Comparison of ENCODE assay signal across 8 cellular contexts in the genomic region with DNA sequence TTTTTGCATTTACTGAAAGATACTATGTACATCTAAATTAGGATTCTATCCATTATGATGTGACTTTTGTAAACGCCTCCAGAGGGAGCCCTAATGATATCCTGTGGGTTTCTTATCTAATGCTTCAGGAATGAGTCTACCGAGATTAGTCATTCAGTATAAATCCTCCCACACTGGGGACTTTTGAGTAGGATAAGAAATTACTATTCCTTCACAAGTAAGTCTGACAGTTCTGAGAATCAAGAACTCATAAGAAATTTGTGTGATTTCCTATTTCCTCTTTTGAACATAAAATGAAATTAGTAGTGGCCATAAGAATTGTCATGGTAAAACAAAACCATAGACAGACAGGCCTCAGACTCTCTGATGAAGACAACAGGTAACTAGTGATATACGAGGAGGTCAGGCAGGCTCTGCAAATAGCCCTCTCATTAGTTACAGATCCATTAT. TPM values are rescaled to one million over a fixed set of nuclear protein-coding genes. Genes with fewer than 3 reads are reported as not detected.
A peak's percentile ranks its signal among the peaks of the same experiment; 100 is the strongest.
DNase-seq lines count a peak whose midpoint lies in the region; ATAC-seq and TF ChIP-seq lines count a peak whose summit lies in the region.

No MANE protein-coding gene starts in this region.

- TF ChIP-seq POLR2A in transverse colon (IDR thresholded peaks at IDR 0.05): no peak

- H3K4me1 Mint-ChIP-seq in T-helper 2 cell treated with Interferon-gamma antibody and Interleukin-4, amounts not matched to agents 5 μg/mL and 100 μg/mL, for 36 hours (ENCODE audit: low read depth): no peaks in the 10 kb centered on the region

- H3K4me3 ChIP-seq in hepatocyte (no peak overlapping the region), transverse colon (no peak overlapping the region)

- no peaks in the 10 kb centered on the region for H3K27me3 ChIP-seq in hepatocyte
- no peaks in the 10 kb centered on the region for H3K27me3 ChIP-seq in transverse colon

- H3K4me3 Mint-ChIP-seq in T-helper 2 cell treated with Interferon-gamma antibody and Interleukin-4, amounts not matched to agents 5 μg/mL and 100 μg/mL, for 36 hours: no peak overlapping the region

- DNase-seq in NCI-H82 (lab: John Stamatoyannopoulos, UW) (peak; percentile 56), NCI-H82 treated with DMSO at 0.1 percent for 48 hours (lab: John Stamatoyannopoulos, UW; ENCODE audit: unreplicated experiment) (no peak), hepatocyte (ENCODE audit: low spot score) (peak; percentile 82), transverse colon (no peak)
- DNase-seq in T-helper 2 cell treated with Interferon-gamma antibody and Interleukin-4, amounts not matched to agents 5 μg/mL and 100 μg/mL, for 36 hours (ENCODE audit: low spot score): no peak

- intact Hi-C loops in transverse colon (cut with DNase I; ENCODE audit: low total_unique reads): no loop called here

- H3K4me2 ChIP-seq in hepatocyte: no peak overlapping the region

- no peaks in the 10 kb centered on the region for H3K36me3 Mint-ChIP-seq in T-helper 2 cell treated with Interferon-gamma antibody and Interleukin-4, amounts not matched to agents 5 μg/mL and 100 μg/mL, for 36 hours (ENCODE audit: low read depth)

- H3K27ac Mint-ChIP-seq in T-helper 2 cell treated with Interferon-gamma antibody and Interleukin-4, amounts not matched to agents 5 μg/mL and 100 μg/mL, for 36 hours: no peak overlapping the region

- TF ChIP-seq EP300 in transverse colon (IDR thresholded peaks at IDR 0.05; ENCODE audit: low read depth): no peak

- 7% methylated on average over 3 of the region's 3 CpGs for WGBS in hepatocyte (ENCODE audit: low lambda C conversion rate, missing lambda C conversion rate)
- 0 to 9% methylated on average over 3 of the region's 3 CpGs for WGBS in transverse colon (ENCODE audit: low coverage in 1 of 2), 2 donors

- H2AFZ ChIP-seq in hepatocyte: no peak overlapping the region

- H3K27ac ChIP-seq in hepatocyte (no peak overlapping the region), transverse colon (no peak overlapping the region)

- H3K9me3 Mint-ChIP-seq in T-helper 2 cell treated with Interferon-gamma antibody and Interleukin-4, amounts not matched to agents 5 μg/mL and 100 μg/mL, for 36 hours: peaks cover 4% of the 10 kb centered on the region

- TF ChIP-seq CTCF in hepatocyte (IDR thresholded peaks at IDR 0.05; ENCODE audit: poor library complexity): peak; percentile 57
- peak; percentile 33 to 49 (median 44) for TF ChIP-seq CTCF in transverse colon (IDR thresholded peaks at IDR 0.05)

- ATAC-seq in HG03442 (IDR thresholded peaks at IDR 0.05; ENCODE audit: unreplicated experiment) (peak; percentile 79), SK-N-SH treated with all-trans-retinoic acid at 6 μM for 48 hours (peak; percentile 97), GM19455 (IDR thresholded peaks at IDR 0.05; ENCODE audit: unreplicated experiment) (no peak)

- no peaks in the 10 kb centered on the region for H3K79me2 ChIP-seq in hepatocyte

- H3K4me1 ChIP-seq in hepatocyte (ENCODE audit: insufficient read depth) (no peaks in the 10 kb centered on the region), transverse colon (no peaks in the 10 kb centered on the region)

- H4K20me1 ChIP-seq in hepatocyte (ENCODE audit: insufficient read depth, poor library complexity, severe bottlenecking): no peaks in the 10 kb centered on the region

- no peaks in the 10 kb centered on the region for H3K27me3 Mint-ChIP-seq in T-helper 2 cell treated with Interferon-gamma antibody and Interleukin-4, amounts not matched to agents 5 μg/mL and 100 μg/mL, for 36 hours (ENCODE audit: low read depth)

- in situ Hi-C loops in transverse colon (cut with MboI; ENCODE audit: low pct_ligation_motif_present in 1 of 4, low pct_unique_long_range_greater_than_20kb in 1 of 4, low sequenced_read_pairs in 3 of 4): loop anchor here in 1 of 4 donors (25.0 kb wide), 1 partner anchor 163 kb away; no protein-coding TSS in a partner anchor

- H3K36me3 ChIP-seq in hepatocyte (replicated peaks; ENCODE audit: insufficient read depth, low read depth): no peaks in the 10 kb centered on the region
- H3K36me3 ChIP-seq in transverse colon: no peaks in the 10 kb centered on the region

- no peaks in the 10 kb centered on the region for H3K9me2 ChIP-seq in hepatocyte (replicated peaks; ENCODE audit: insufficient read depth)

- H3K9me3 ChIP-seq in hepatocyte (ENCODE audit: low read depth) (no peaks in the 10 kb centered on the region), transverse colon (no peaks in the 10 kb centered on the region)

TF ChIP-seq in SK-N-SH treated with all-trans-retinoic acid at 6 μM for 48 hours, 23 proteins besides CTCF, POLR2A, EP300 and RAD21:
- TF ChIP-seq, protein P1, sequence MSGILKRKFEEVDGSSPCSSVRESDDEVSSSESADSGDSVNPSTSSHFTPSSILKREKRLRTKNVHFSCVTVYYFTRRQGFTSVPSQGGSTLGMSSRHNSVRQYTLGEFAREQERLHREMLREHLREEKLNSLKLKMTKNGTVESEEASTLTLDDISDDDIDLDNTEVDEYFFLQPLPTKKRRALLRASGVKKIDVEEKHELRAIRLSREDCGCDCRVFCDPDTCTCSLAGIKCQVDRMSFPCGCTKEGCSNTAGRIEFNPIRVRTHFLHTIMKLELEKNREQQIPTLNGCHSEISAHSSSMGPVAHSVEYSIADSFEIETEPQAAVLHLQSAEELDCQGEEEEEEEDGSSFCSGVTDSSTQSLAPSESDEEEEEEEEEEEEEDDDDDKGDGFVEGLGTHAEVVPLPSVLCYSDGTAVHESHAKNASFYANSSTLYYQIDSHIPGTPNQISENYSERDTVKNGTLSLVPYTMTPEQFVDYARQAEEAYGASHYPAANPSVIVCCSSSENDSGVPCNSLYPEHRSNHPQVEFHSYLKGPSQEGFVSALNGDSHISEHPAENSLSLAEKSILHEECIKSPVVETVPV (CRISPR knock-in tag; IDR thresholded peaks at IDR 0.05): no peak
- TF ChIP-seq RARB (CRISPR knock-in tag; IDR thresholded peaks at IDR 0.05) (no peak), SNAI2 (CRISPR knock-in tag; IDR thresholded peaks at IDR 0.05) (no peak), ZNF565 (CRISPR knock-in tag; conservative IDR thresholded peaks at IDR 0.05; ENCODE audit: low read depth) (no peak), ZNF8 (CRISPR knock-in tag; IDR thresholded peaks at IDR 0.05) (no peak), CSDC2 (CRISPR knock-in tag; IDR thresholded peaks at IDR 0.05) (no peak), ESRRG (CRISPR knock-in tag; IDR thresholded peaks at IDR 0.05) (no peak), ZFP30 (CRISPR knock-in tag; IDR thresholded peaks at IDR 0.05) (no peak), ARNTL (CRISPR knock-in tag; IDR thresholded peaks at IDR 0.05; ENCODE audit: borderline replicate concordance, low read depth) (no peak), TCF4 (CRISPR knock-in tag; IDR thresholded peaks at IDR 0.05; ENCODE audit: borderline replicate concordance) (no peak), BACH2 (CRISPR knock-in tag; IDR thresholded peaks at IDR 0.05; ENCODE audit: borderline replicate concordance) (no peak), ISL1 (CRISPR knock-in tag; IDR thresholded peaks at IDR 0.05) (no peak)
- TF ChIP-seq, protein P2, sequence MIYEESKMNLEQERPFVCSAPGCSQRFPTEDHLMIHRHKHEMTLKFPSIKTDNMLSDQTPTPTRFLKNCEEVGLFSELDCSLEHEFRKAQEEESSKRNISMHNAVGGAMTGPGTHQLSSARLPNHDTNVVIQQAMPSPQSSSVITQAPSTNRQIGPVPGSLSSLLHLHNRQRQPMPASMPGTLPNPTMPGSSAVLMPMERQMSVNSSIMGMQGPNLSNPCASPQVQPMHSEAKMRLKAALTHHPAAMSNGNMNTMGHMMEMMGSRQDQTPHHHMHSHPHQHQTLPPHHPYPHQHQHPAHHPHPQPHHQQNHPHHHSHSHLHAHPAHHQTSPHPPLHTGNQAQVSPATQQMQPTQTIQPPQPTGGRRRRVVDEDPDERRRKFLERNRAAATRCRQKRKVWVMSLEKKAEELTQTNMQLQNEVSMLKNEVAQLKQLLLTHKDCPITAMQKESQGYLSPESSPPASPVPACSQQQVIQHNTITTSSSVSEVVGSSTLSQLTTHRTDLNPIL (CRISPR knock-in tag; IDR thresholded peaks at IDR 0.05; ENCODE audit: low read depth): no peak

RNA-seq across cellular contexts. Expression of a gene that starts 10.0 kb away (rescaled TPM):
- total RNA-seq in hepatocyte (not detected in 2 replicates), transverse colon (not detected)
- polyA plus RNA-seq in hepatocyte: not detected in 2 replicates

RNA-seq across cellular contexts. Expression of a gene that starts 17.6 kb away (rescaled TPM):
- total RNA-seq in hepatocyte (not detected in 2 replicates), transverse colon (not detected)
- not detected in 2 replicates for polyA plus RNA-seq in hepatocyte

RNA-seq across cellular contexts. Expression of a gene that starts 38.8 kb away (rescaled TPM):
- not detected in 2 replicates for total RNA-seq in hepatocyte
- not detected in 2 replicates for polyA plus RNA-seq in hepatocyte
- not detected for total RNA-seq in transverse colon

RNA-seq across cellular contexts. Expression of a gene that starts 47.2 kb away (rescaled TPM):
- total RNA-seq in hepatocyte (not detected in 2 replicates), transverse colon (not detected)
- polyA plus RNA-seq in hepatocyte: not detected in 2 replicates

Comparison
In these comparisons a context has a peak if more than half of its experiments do, and no peak if none do; other contexts are left out.
1. DNase-seq: peak in NCI-H82 (single experiment) and hepatocyte (single experiment); none in NCI-H82 treated with DMSO at 0.1 percent for 48 hours (single experiment), transverse colon (single experiment) and T-helper 2 cell treated with Interferon-gamma antibody and Interleukin-4, amounts not matched to agents 5 μg/mL and 100 μg/mL, for 36 hours (single experiment).